ENCODE assay signal across 24 cellular contexts in the genomic region with DNA sequence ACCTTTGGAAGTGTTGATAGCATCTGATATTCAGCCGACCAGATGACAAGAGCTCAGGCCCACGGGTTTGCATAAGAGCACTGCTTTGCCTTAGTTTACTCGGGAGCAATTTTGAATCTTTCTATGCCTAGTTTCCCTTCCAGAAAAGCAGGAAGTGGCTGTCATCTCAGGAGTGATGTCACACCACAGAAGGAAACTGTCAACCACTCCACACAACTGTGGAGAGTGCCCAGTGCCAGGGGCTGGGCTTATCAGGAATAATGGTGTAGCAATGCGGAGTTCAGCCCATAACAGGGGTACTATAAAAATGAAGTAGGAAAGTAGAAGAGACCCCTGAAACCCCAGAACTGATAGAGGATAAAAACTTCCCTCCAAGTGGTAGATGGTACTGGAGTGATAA. TPM values are rescaled to one million over a fixed set of nuclear protein-coding genes. Genes with fewer than 3 reads are reported as not detected.
DNase-seq lines count a peak whose midpoint lies in the region; ATAC-seq, FAIRE-seq and TF ChIP-seq lines count a peak whose summit lies in the region.
"Had no signal": no experiment of that assay in that cellular context is flagged by ENCODE, and none has a peak within 500 bp of the region (broad histone marks: within the 10 kb centered on the region; RNA-seq: fewer than 3 reads in every experiment).

No MANE protein-coding gene starts in this region.

- no peak overlapping the region for H3K4me2 ChIP-seq in astrocyte (ENCODE audit: low read length)

- intact Hi-C loops in CD8-positive, alpha-beta T cell (cut with DNase I, micrococcal nuclease) = no loop called here

- H3K27ac Mint-ChIP-seq in CD8-positive, alpha-beta T cell = peak overlapping the region; percentile 70
- peak overlapping the region; percentile 78 for H3K27ac Mint-ChIP-seq in T-helper 1 cell treated with Interleukin-12 subunit alpha and Interleukin-12 subunit beta and Interleukin-4 antibody, amounts not matched to agents 30 μg/mL and 1 μg/mL, for 36 hours
- H3K27ac Mint-ChIP-seq in astrocyte (ENCODE audit: unreplicated experiment) = no peak overlapping the region

- H3K4me1 Mint-ChIP-seq in CD8-positive, alpha-beta T cell (ENCODE audit: low read depth) = peaks cover 12% of the 10 kb centered on the region
- peaks cover 20% of the 10 kb centered on the region for H3K4me1 Mint-ChIP-seq in T-helper 1 cell treated with Interleukin-12 subunit alpha and Interleukin-12 subunit beta and Interleukin-4 antibody, amounts not matched to agents 30 μg/mL and 1 μg/mL, for 36 hours (ENCODE audit: low read depth)
- H3K4me1 Mint-ChIP-seq in astrocyte (ENCODE audit: low read depth, unreplicated experiment) = peaks cover 19% of the 10 kb centered on the region

- no peak overlapping the region for H2AFZ ChIP-seq in astrocyte (ENCODE audit: low read depth, low read length)

- POLR2A ChIA-PET in CD8-positive, alpha-beta T cell (lab: Charles Lee) = no interaction called here

- no peak overlapping the region for H3K4me3 ChIP-seq in CD8-positive, alpha-beta T cell (ENCODE audit: low read depth, low read length)
- H3K4me3 ChIP-seq in astrocyte (ENCODE audit: insufficient read depth, low read depth, low read length) = no peak overlapping the region
- H3K4me3 ChIP-seq: gastroesophageal sphincter, ovary, testis, vagina had no signal

- CTCF ChIA-PET in CD8-positive, alpha-beta T cell (lab: Charles Lee) = no interaction called here

- no peaks in the 10 kb centered on the region for H4K20me1 ChIP-seq in astrocyte (ENCODE audit: insufficient read depth, low read length)

- no peaks in the 10 kb centered on the region for H3K36me3 ChIP-seq in CD8-positive, alpha-beta T cell (ENCODE audit: insufficient read depth, low read length)
- peaks cover 2% of the 10 kb centered on the region for H3K36me3 ChIP-seq in astrocyte (ENCODE audit: insufficient read depth, low read length)
- H3K36me3 ChIP-seq: ovary, vagina had no signal

- H3K36me3 Mint-ChIP-seq in CD8-positive, alpha-beta T cell = peaks cover 48% of the 10 kb centered on the region
- H3K36me3 Mint-ChIP-seq in T-helper 1 cell treated with Interleukin-12 subunit alpha and Interleukin-12 subunit beta and Interleukin-4 antibody, amounts not matched to agents 30 μg/mL and 1 μg/mL, for 36 hours (ENCODE audit: low read depth) = peaks cover 40% of the 10 kb centered on the region
- H3K36me3 Mint-ChIP-seq in astrocyte (ENCODE audit: low read depth, unreplicated experiment) = peaks cover 32% of the 10 kb centered on the region

- no peaks in the 10 kb centered on the region for H3K4me1 ChIP-seq in CD8-positive, alpha-beta T cell (ENCODE audit: insufficient read depth, low read length)
- peaks cover 18% of the 10 kb centered on the region for H3K4me1 ChIP-seq in astrocyte (ENCODE audit: insufficient read depth, low read length)

- no peak overlapping the region for H3K27ac ChIP-seq in CD8-positive, alpha-beta T cell (ENCODE audit: low read depth, low read length)
- no peak overlapping the region for H3K27ac ChIP-seq in astrocyte (ENCODE audit: low read depth, low read length)
- H3K27ac ChIP-seq: gastroesophageal sphincter, ovary, testis, vagina had no signal

- H3K4me3 Mint-ChIP-seq in CD8-positive, alpha-beta T cell = no peak overlapping the region
- peak overlapping the region; percentile 37 for H3K4me3 Mint-ChIP-seq in T-helper 1 cell treated with Interleukin-12 subunit alpha and Interleukin-12 subunit beta and Interleukin-4 antibody, amounts not matched to agents 30 μg/mL and 1 μg/mL, for 36 hours
- H3K4me3 Mint-ChIP-seq in astrocyte (ENCODE audit: unreplicated experiment) = no peak overlapping the region
- H3K4me3 Mint-ChIP-seq: B cell had no signal

- no peak overlapping the region for H3K9ac ChIP-seq in astrocyte (ENCODE audit: low read length)

- DNase-seq in NCI-H526 (lab: John Stamatoyannopoulos, UW) (peak; percentile 34 to 67), NCI-H526 treated with DMSO at 0.1 percent for 48 hours (lab: John Stamatoyannopoulos, UW) (no peak), astrocyte (ENCODE audit: low read depth) (peak; percentile 26)
- DNase-seq in CD8-positive, alpha-beta T cell = no peak
- DNase-seq in stimulated activated CD4-positive, alpha-beta T cell treated with anti-CD3 and anti-CD28 coated beads, Interleukin-2, amount 100 ng/mL, for 24 hours = no peak
- DNase-seq: 8988T; activated CD4-positive, alpha-beta T cell treated with anti-CD3 and anti-CD28 coated beads, Interleukin-2, amount 50 U/mL, for 4 hours; Calu3; effector CD4-positive, alpha-beta T cell; EL; NCI-H1436 treated with DMSO at 0.1 percent for 48 hours; ovary; SHP77; stimulated activated CD4-positive, alpha-beta T cell treated with anti-CD3 and anti-CD28 coated beads, Interleukin-15, amount 100 ng/mL, for 24 hours; T-cell; testis had no signal

- peaks cover 5% of the 10 kb centered on the region for H3K9me3 ChIP-seq in CD8-positive, alpha-beta T cell (ENCODE audit: low read length)
- H3K9me3 ChIP-seq in astrocyte (ENCODE audit: insufficient read depth, low read depth, low read length) = peaks cover 3% of the 10 kb centered on the region
- H3K9me3 ChIP-seq: gastroesophageal sphincter, ovary, testis had no signal

- no peaks in the 10 kb centered on the region for H3K27me3 ChIP-seq in CD8-positive, alpha-beta T cell (ENCODE audit: insufficient read depth, low read length)
- H3K27me3 ChIP-seq in astrocyte (ENCODE audit: insufficient read depth, low read length) = no peaks in the 10 kb centered on the region
- H3K27me3 ChIP-seq: gastroesophageal sphincter, ovary, testis, vagina had no signal

- ATAC-seq in CD8-positive, alpha-beta T cell = no peak
- ATAC-seq in HG02623 (IDR thresholded peaks at IDR 0.05; ENCODE audit: unreplicated experiment) (no peak), HG02759 (IDR thresholded peaks at IDR 0.05; ENCODE audit: unreplicated experiment) (no peak)
- ATAC-seq: gastroesophageal sphincter, sciatic nerve had no signal

- H3K9me3 Mint-ChIP-seq in CD8-positive, alpha-beta T cell = peaks cover 5% of the 10 kb centered on the region
- H3K9me3 Mint-ChIP-seq in T-helper 1 cell treated with Interleukin-12 subunit alpha and Interleukin-12 subunit beta and Interleukin-4 antibody, amounts not matched to agents 30 μg/mL and 1 μg/mL, for 36 hours = peaks cover 14% of the 10 kb centered on the region
- H3K9me3 Mint-ChIP-seq in astrocyte (ENCODE audit: unreplicated experiment) = no peaks in the 10 kb centered on the region

- no peaks in the 10 kb centered on the region for H3K79me2 ChIP-seq in astrocyte (ENCODE audit: insufficient read depth, low read length)

- no peaks in the 10 kb centered on the region for H3K27me3 Mint-ChIP-seq in CD8-positive, alpha-beta T cell (ENCODE audit: low read depth)
- no peaks in the 10 kb centered on the region for H3K27me3 Mint-ChIP-seq in T-helper 1 cell treated with Interleukin-12 subunit alpha and Interleukin-12 subunit beta and Interleukin-4 antibody, amounts not matched to agents 30 μg/mL and 1 μg/mL, for 36 hours (ENCODE audit: low read depth)
- H3K27me3 Mint-ChIP-seq in astrocyte (ENCODE audit: low read depth, unreplicated experiment) = no peaks in the 10 kb centered on the region
- H3K27me3 Mint-ChIP-seq: B cell, T-cell had no signal

- no peak for TF ChIP-seq CTCF in CD8-positive, alpha-beta T cell (IDR thresholded peaks at IDR 0.05)
- TF ChIP-seq CTCF in astrocyte (IDR thresholded peaks at IDR 0.05; ENCODE audit: insufficient read depth, low read depth, low read length) = no peak

- FAIRE-seq in astrocyte (lab: Jason Lieb, UNC) = no peak
- FAIRE-seq: GM18507 had no signal

RNA-seq across cellular contexts. Expression of a gene that starts 28.4 kb away (rescaled TPM):
- 1 to 10 TPM; 3.4 to 3.9 TPM for total RNA-seq in CD8-positive, alpha-beta T cell
- 41.5 and 54.5 TPM in 2 replicates for total RNA-seq in astrocyte

Comparison
In these comparisons a context has a peak if more than half of its experiments do, and no peak if none do; other contexts are left out.
1. DNase-seq: peak in NCI-H526 (2 of 2) and astrocyte (single experiment); none in NCI-H526 treated with DMSO at 0.1 percent for 48 hours (single experiment), CD8-positive, alpha-beta T cell (0 of 7) and stimulated activated CD4-positive, alpha-beta T cell treated with anti-CD3 and anti-CD28 coated beads, Interleukin-2, amount 100 ng/mL, for 24 hours (0 of 2).